10 cellular contexts compared by ENCODE assay signal in the genomic region with DNA sequence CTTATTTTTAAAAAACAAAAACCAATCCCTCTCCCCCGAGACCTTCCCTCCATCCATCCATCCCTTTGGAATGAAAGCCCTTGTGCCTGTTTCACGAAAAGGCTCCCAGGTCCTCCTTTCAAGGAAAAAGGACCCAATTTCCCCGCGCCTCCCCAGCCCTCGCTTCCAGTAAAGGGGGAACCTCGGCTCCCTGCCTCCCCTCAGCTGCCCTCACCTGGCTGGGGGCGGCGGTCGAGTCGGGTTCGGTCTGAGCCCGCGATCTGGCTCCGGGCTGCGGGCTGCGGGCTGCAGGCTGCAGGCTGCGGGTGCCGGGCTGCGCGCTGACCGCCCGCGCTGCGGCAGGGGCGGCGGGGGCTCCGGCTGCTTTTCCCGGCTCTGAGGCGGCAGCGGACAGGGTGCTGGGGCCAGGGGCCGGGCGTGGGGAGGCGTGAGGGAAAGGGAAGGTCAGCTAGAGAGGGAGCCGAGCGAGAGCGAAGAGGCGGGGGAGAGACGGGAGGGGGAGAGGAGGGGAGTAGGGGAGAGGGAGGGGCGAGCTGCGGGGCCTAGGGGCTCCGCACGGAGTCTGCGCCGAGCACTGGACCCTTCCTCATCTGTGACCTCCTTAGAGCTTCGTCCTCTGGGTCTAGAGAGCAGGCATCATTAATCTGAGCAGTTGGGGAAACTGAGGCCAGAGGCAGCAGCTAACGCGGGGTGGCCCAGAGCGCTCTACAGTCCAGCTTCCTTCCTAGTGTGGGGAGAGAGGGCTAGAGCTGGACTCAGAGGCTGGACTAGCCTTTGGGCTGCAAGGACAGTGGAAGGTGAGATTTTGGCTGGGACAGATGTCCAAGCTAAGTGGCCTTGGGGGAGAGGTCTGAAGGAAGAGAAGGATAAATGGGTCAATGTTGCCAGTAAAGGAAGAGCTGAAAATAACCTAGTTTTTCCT. TPM values are rescaled to one million over a fixed set of nuclear protein-coding genes. Genes with fewer than 3 reads are reported as not detected.
A peak's percentile ranks its signal among the peaks of the same experiment; 100 is the strongest.
DNase-seq lines count a peak whose midpoint lies in the region; ATAC-seq, FAIRE-seq and TF ChIP-seq lines count a peak whose summit lies in the region.
"Had no signal": no experiment of that assay in that cellular context is flagged by ENCODE, and none has a peak within 500 bp of the region (broad histone marks: within the 10 kb centered on the region; RNA-seq: fewer than 3 reads in every experiment).

A gene (minus strand): TSS at position 478 of the 922 bp plus-strand sequence. CDS start 3,601 bp downstream, outside the sequence.

- H3K36me3 ChIP-seq in BJ (ENCODE audit: control insufficient read depth, insufficient read depth, low read length) = no peaks in the 10 kb centered on the region
- no peaks in the 10 kb centered on the region for H3K36me3 ChIP-seq in NT2/D1 (ENCODE audit: insufficient read depth, insufficient read length, low read length)
- H3K36me3 ChIP-seq in endothelial cell of umbilical vein (ENCODE audit: control insufficient read depth in 2 of 2, extremely low read depth in 1 of 2, insufficient read depth in 2 of 2, low read length in 2 of 2) = no peaks in the 10 kb centered on the region
- H3K36me3 ChIP-seq in neuronal stem cell (replicated peaks in 1 of 2; ENCODE audit: control insufficient read depth in 2 of 2, insufficient read depth in 2 of 2, low read length in 2 of 2) = no peaks in the 10 kb centered on the region

- H3K9me1 ChIP-seq in endothelial cell of umbilical vein (replicated peaks; ENCODE audit: control insufficient read depth, extremely low read depth, insufficient read depth, low read length) = no peaks in the 10 kb centered on the region

- H2BK5ac ChIP-seq in neuronal stem cell (ENCODE audit: low read length) = no peak within 1 kb of the TSS

- peak within 1 kb of the TSS; percentile 38 for H3K14ac ChIP-seq in neuronal stem cell (ENCODE audit: low read length)

- POLR2A ChIA-PET in BJ (lab: Charles Lee) (no interaction called here), endothelial cell of umbilical vein (lab: Charles Lee) (interaction anchor here (0.6 to 1.8 kb wide), 3 partner anchors 12 to 82 kb away, joined by 3 to 8 read pairs (median 4); no protein-coding TSS in a partner anchor)

- no peak for DNase-seq in BJ (ENCODE audit: low read depth)
- no peak for DNase-seq in NT2/D1 (ENCODE audit: low read depth, low spot score)
- DNase-seq in endothelial cell of umbilical vein (ENCODE audit: low read depth, low spot score) = no peak
- peak; percentile 31 for DNase-seq in neuronal stem cell (ENCODE audit: low spot score)
- DNase-seq in LoVo (ENCODE audit: low spot score) = no peak
- no peak for DNase-seq in central memory CD4-positive, alpha-beta T cell
- DNase-seq in GM12892 (ENCODE audit: insufficient read length) = no peak
- DNase-seq: activated CD8-positive, alpha-beta memory T cell treated with anti-CD3 and anti-CD28 coated beads for 24 hours; erythroblast had no signal

- dilution Hi-C loops in endothelial cell of umbilical vein (cut with MboI; ENCODE audit: extremely low pct_ligation_motif_present, low sequenced_read_pairs) = no loop called here

- H3K9me3 ChIP-seq in NT2/D1 (ENCODE audit: insufficient read depth, low read length) (no peaks in the 10 kb centered on the region), endothelial cell of umbilical vein (replicated peaks; ENCODE audit: control insufficient read depth, insufficient read depth, low read length) (no peaks in the 10 kb centered on the region), neuronal stem cell (replicated peaks in 1 of 2; ENCODE audit: control insufficient read depth in 2 of 2, insufficient read depth in 1 of 2, low read depth in 1 of 2, low read length in 2 of 2) (no peaks in the 10 kb centered on the region)

- no peak for ATAC-seq in GM18861 (IDR thresholded peaks at IDR 0.05; ENCODE audit: unreplicated experiment)

- H2BK120ac ChIP-seq in neuronal stem cell (ENCODE audit: low read depth, low read length) = peak within 1 kb of the TSS; percentile 56

- BruUV-seq in endothelial cell of umbilical vein (replicated peaks; lab: Mats Ljungman, UMichigan) = no TSS peak

- H4K20me1 ChIP-seq in endothelial cell of umbilical vein (replicated peaks; ENCODE audit: control insufficient read depth, extremely low read depth, insufficient read depth, low read length) = no peaks in the 10 kb centered on the region

- H3K4me1 ChIP-seq in NT2/D1 (ENCODE audit: insufficient read depth, insufficient read length) = peaks cover 11% of the 10 kb centered on the region
- peaks cover 10% of the 10 kb centered on the region for H3K4me1 ChIP-seq in endothelial cell of umbilical vein (ENCODE audit: control insufficient read depth, extremely low read depth, insufficient read depth, low read length)
- H3K4me1 ChIP-seq in neuronal stem cell (ENCODE audit: control insufficient read depth in 2 of 2, insufficient read depth in 1 of 2, low read depth in 1 of 2, low read length in 2 of 2) = peaks cover 10 to 24% of the 10 kb centered on the region in 2 donors

- no peak within 1 kb of the TSS for H4K8ac ChIP-seq in neuronal stem cell (ENCODE audit: low read depth, low read length)

- peak within 1 kb of the TSS; percentile 98 for H3K18ac ChIP-seq in neuronal stem cell (ENCODE audit: low read length)

- peak within 1 kb of the TSS; percentile 21 for H3K4me3 ChIP-seq in BJ (ENCODE audit: low read depth, low read length)
- peak within 1 kb of the TSS; percentile 42 for H3K4me3 ChIP-seq in NT2/D1 (ENCODE audit: insufficient read length, low read depth)
- peak within 1 kb of the TSS in 1 of 3 experiments; percentile 11 for H3K4me3 ChIP-seq in endothelial cell of umbilical vein (replicated peaks in 1 of 3; ENCODE audit: insufficient read depth in 1 of 3, low read depth in 1 of 3, low read length in 3 of 3)
- peak within 1 kb of the TSS; percentile 57 to 81 for H3K4me3 ChIP-seq in neuronal stem cell (ENCODE audit: low read length in 2 of 2)

- no peaks in the 10 kb centered on the region for H3K79me2 ChIP-seq in endothelial cell of umbilical vein (ENCODE audit: control insufficient read depth, insufficient read depth, low read length)

- H2BK12ac ChIP-seq in neuronal stem cell (ENCODE audit: low read length) = peak within 1 kb of the TSS; percentile 41

- H2AFZ ChIP-seq in endothelial cell of umbilical vein (ENCODE audit: low read depth, low read length) (no peak within 1 kb of the TSS), neuronal stem cell (ENCODE audit: low read length) (peak within 1 kb of the TSS; percentile 95)

- H3K27ac ChIP-seq in endothelial cell of umbilical vein (ENCODE audit: insufficient read depth, low read depth, low read length) (no peak within 1 kb of the TSS), neuronal stem cell (replicated peaks; ENCODE audit: low read length) (no peak within 1 kb of the TSS)

- peaks cover 42% of the 10 kb centered on the region for H3K27me3 ChIP-seq in BJ (ENCODE audit: control insufficient read depth, insufficient read depth, low read length)
- peaks cover 45% of the 10 kb centered on the region for H3K27me3 ChIP-seq in NT2/D1 (ENCODE audit: insufficient read depth, insufficient read length)
- H3K27me3 ChIP-seq in endothelial cell of umbilical vein (ENCODE audit: control insufficient read depth in 2 of 2, insufficient read depth in 2 of 2, low read length in 2 of 2) = peaks cover 32 to 40% of the 10 kb centered on the region in 2 experiments
- peaks cover 0 to 21% (median 3%) of the 10 kb centered on the region in 3 experiments for H3K27me3 ChIP-seq in neuronal stem cell (ENCODE audit: control insufficient read depth in 3 of 3, insufficient read depth in 3 of 3, low read depth in 1 of 3, low read length in 3 of 3)

- H4K91ac ChIP-seq in neuronal stem cell (ENCODE audit: low read depth, low read length, poor library complexity) = no peak within 1 kb of the TSS

- CTCF ChIA-PET in BJ (lab: Yijun Ruan, JAX) (interaction anchor here (1.4 kb wide), 1 partner anchor 17 kb away, joined by 3 read pairs; no protein-coding TSS in a partner anchor), endothelial cell of umbilical vein (lab: Charles Lee) (interaction anchor here (0.6 to 1.4 kb wide), 4 partner anchors 8 to 955 kb away, joined by 3 read pairs; a partner anchor contains a TSS)

- no CpG with 5 or more reads among the region's 48 CpGs for WGBS in neuronal stem cell (ENCODE audit: extremely low coverage in 2 of 2, insufficient read length in 2 of 2, insufficient replicate concordance in 1 of 2), 2 donors

- peak within 1 kb of the TSS; percentile 59 for H2AK5ac ChIP-seq in neuronal stem cell (ENCODE audit: low read depth, low read length)

- TF ChIP-seq CTCF in BJ (IDR thresholded peaks at IDR 0.05; ENCODE audit: insufficient read depth, low read depth, low read length) = no peak
- no peak for TF ChIP-seq CTCF in endothelial cell of umbilical vein (IDR thresholded peaks at IDR 0.05; ENCODE audit: extremely low read depth in 1 of 2, insufficient read depth in 1 of 2, low read depth in 1 of 2, low read length in 2 of 2)

- peak within 1 kb of the TSS; percentile 80 for H3K23ac ChIP-seq in neuronal stem cell (ENCODE audit: low read depth, low read length, poor library complexity)

- no peak within 1 kb of the TSS for H3K4ac ChIP-seq in neuronal stem cell (ENCODE audit: low read length)

- intact Hi-C loops in endothelial cell of umbilical vein (cut with micrococcal nuclease) = no loop called here

- H3K9ac ChIP-seq in NT2/D1 (ENCODE audit: insufficient read length, low read depth) = peak within 1 kb of the TSS; percentile 53
- H3K9ac ChIP-seq in endothelial cell of umbilical vein (replicated peaks; ENCODE audit: extremely low read depth, insufficient read depth, low read length) = no peak within 1 kb of the TSS
- H3K9ac ChIP-seq in neuronal stem cell (ENCODE audit: low read depth, low read length, poor library complexity) = peak within 1 kb of the TSS; percentile 92

- no peak for FAIRE-seq in endothelial cell of umbilical vein (lab: Jason Lieb, UNC)
- FAIRE-seq in GM12892 (lab: Jason Lieb, UNC) = no peak

- H2BK15ac ChIP-seq in neuronal stem cell (ENCODE audit: low read length) = peak within 1 kb of the TSS; percentile 67

- peaks cover 2% of the 10 kb centered on the region for H3K79me1 ChIP-seq in neuronal stem cell (ENCODE audit: low read depth, low read length)

- H3K4me2 ChIP-seq in endothelial cell of umbilical vein (ENCODE audit: insufficient read depth, low read length) (peak within 1 kb of the TSS; percentile 36), neuronal stem cell (ENCODE audit: insufficient read depth, low read length, poor library complexity, severe bottlenecking) (peak within 1 kb of the TSS; percentile 97)

- TF ChIP-seq POLR2A in endothelial cell of umbilical vein (IDR thresholded peaks at IDR 0.05; ENCODE audit: low read depth, low read length) = no peak
- no peak for TF ChIP-seq POLR2A in GM12892 (IDR thresholded peaks at IDR 0.05; ENCODE audit: low read depth, low read length)

RNA-seq across cellular contexts. Expression of the gene that starts here (rescaled TPM):
- polyA plus RNA-seq in BJ (2011; rRNA removed) = 0.04 and 0.05 TPM in 2 replicates
- not detected in 2 replicates for polyA minus RNA-seq in BJ (2011; rRNA and poly(A)+ RNA removed)
- 1.7 and 1.8 TPM in 2 replicates for total RNA-seq in endothelial cell of umbilical vein
- 5.4 and 7.5 TPM in 2 replicates for polyA plus RNA-seq in endothelial cell of umbilical vein
- polyA plus RNA-seq in endothelial cell of umbilical vein (2011; cell fraction: cytosol; rRNA removed) = 0.77 and 1.8 TPM in 2 replicates
- 0.34 and 0.59 TPM in 2 replicates for polyA plus RNA-seq in endothelial cell of umbilical vein (2011; cell fraction: nucleus; rRNA removed)
- 0.09 and 1.8 TPM in 2 replicates for polyA plus RNA-seq in endothelial cell of umbilical vein (2012)
- 0.32 TPM in 1 of 2 replicates, not detected in the other for polyA minus RNA-seq in endothelial cell of umbilical vein
- polyA minus RNA-seq in endothelial cell of umbilical vein (2011; cell fraction: cytosol; rRNA and poly(A)+ RNA removed) = not detected
- polyA minus RNA-seq in endothelial cell of umbilical vein (2011; cell fraction: nucleus; rRNA and poly(A)+ RNA removed) = 0.77 TPM in 1 of 2 replicates, not detected in the other
- polyA plus RNA-seq in neuronal stem cell (2013, experiment 1 of 2) = 8.5 TPM
- 8.0 TPM for polyA plus RNA-seq in neuronal stem cell (2013, experiment 2 of 2)
- polyA plus RNA-seq in GM12892 (2012; ENCODE audit: missing spikeins) = not detected
